Comparison of ENCODE assay signal across 6 cellular contexts in the genomic region with DNA sequence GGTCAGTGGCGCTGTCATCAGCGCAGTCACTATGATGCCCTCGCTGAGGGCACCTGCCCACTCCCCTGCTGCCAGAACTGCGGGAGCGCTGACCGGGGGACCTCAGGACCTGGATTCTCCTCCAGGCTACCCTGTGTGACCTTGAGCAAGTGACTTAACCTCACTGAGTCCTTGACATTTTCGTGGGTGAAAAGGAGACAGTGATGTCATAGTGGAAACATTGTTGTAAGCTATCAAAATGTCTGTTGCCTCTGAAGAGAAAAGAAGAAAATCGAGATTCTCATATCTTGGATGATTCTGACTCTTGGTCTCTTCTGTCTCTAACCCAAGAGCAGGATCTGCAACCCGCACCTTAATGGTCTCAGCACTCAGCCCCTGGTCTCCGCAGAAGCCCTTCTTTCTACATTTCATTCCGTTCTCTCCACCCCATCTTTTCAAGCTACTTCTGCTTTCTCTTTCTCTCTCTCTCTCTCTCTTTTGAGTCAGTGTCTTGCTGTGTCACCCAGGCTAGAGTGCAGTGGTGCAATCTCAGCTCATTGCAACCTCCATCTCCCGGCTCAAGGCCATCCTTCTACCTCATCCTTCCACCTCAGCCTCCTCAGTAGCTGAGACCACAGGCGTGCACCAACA.
A peak's percentile ranks its signal among the peaks of the same experiment; 100 is the strongest.
DNase-seq lines count a peak whose midpoint lies in the region; TF ChIP-seq lines count a peak whose summit lies in the region.

No MANE protein-coding gene starts in this region.

- H3K27ac ChIP-seq in OCI-LY3 (ENCODE audit: low read length): no peak overlapping the region
- H3K27ac ChIP-seq in effector memory CD4-positive, alpha-beta T cell (ENCODE audit: insufficient read depth, low read length, poor library complexity, severe bottlenecking): peak overlapping the region; percentile 94

- H3K27me3 ChIP-seq in OCI-LY3 (ENCODE audit: low read depth, low read length): no peaks in the 10 kb centered on the region; the same call in 1 of the 2 replicates
- H3K27me3 ChIP-seq in effector memory CD4-positive, alpha-beta T cell (replicated peaks; ENCODE audit: control insufficient read depth, insufficient read depth, low read length, poor library complexity, severe bottlenecking): no peaks in the 10 kb centered on the region

- H3K36me3 ChIP-seq in OCI-LY3 (replicated peaks; ENCODE audit: low read depth, low read length): peaks cover 16% of the 10 kb centered on the region
- H3K36me3 ChIP-seq in effector memory CD4-positive, alpha-beta T cell (ENCODE audit: control insufficient read depth, insufficient read depth, low read length): peaks cover 12% of the 10 kb centered on the region

- H3K9me3 ChIP-seq in OCI-LY3 (ENCODE audit: insufficient read depth, low read length): no peaks in the 10 kb centered on the region
- H3K9me3 ChIP-seq in effector memory CD4-positive, alpha-beta T cell (ENCODE audit: control insufficient read depth, low read length): no peaks in the 10 kb centered on the region

- H3K4me2 ChIP-seq in OCI-LY3 (ENCODE audit: low read length): peak overlapping the region; percentile 77

- peaks cover 21% of the 10 kb centered on the region for H3K4me1 ChIP-seq in OCI-LY3 (ENCODE audit: low read length)
- peaks cover 29% of the 10 kb centered on the region for H3K4me1 ChIP-seq in effector memory CD4-positive, alpha-beta T cell (ENCODE audit: control insufficient read depth, insufficient read depth, low read length, poor library complexity, severe bottlenecking)

- peak overlapping the region; percentile 70; the same call in 1 of the 2 replicates for H2AFZ ChIP-seq in OCI-LY3 (ENCODE audit: low read depth, low read length)

- peak overlapping the region; percentile 52 for H3K9ac ChIP-seq in OCI-LY3 (ENCODE audit: low read length)

- no peak for TF ChIP-seq CTCF in OCI-LY3 (IDR thresholded peaks at IDR 0.05; ENCODE audit: low read depth, low read length)

- H3K79me2 ChIP-seq in OCI-LY3 (ENCODE audit: low read length): peaks cover 26% of the 10 kb centered on the region

- H4K20me1 ChIP-seq in OCI-LY3 (ENCODE audit: insufficient read depth, low read length): no peaks in the 10 kb centered on the region

- DNase-seq in NCI-H146 (lab: John Stamatoyannopoulos, UW) (peak; percentile 35), NCI-H146 treated with DMSO at 0.1 percent for 48 hours (lab: John Stamatoyannopoulos, UW; ENCODE audit: unreplicated experiment) (no peak), skeletal muscle cell (ENCODE audit: low read depth) (no peak), 8988T (no peak)
- peak in 1 of 3 donors; percentile 41 for DNase-seq in effector memory CD4-positive, alpha-beta T cell

- H3K4me3 ChIP-seq in OCI-LY3 (ENCODE audit: low read length) (peak overlapping the region; percentile 96), skeletal muscle cell (ENCODE audit: low read depth, low read length) (peak overlapping the region; percentile 58)
- peak overlapping the region; percentile 87 for H3K4me3 ChIP-seq in effector memory CD4-positive, alpha-beta T cell (ENCODE audit: insufficient read depth, low read depth, low read length, poor library complexity, severe bottlenecking)
